Comparison of ENCODE assay signal across 10 cellular contexts in the genomic region with DNA sequence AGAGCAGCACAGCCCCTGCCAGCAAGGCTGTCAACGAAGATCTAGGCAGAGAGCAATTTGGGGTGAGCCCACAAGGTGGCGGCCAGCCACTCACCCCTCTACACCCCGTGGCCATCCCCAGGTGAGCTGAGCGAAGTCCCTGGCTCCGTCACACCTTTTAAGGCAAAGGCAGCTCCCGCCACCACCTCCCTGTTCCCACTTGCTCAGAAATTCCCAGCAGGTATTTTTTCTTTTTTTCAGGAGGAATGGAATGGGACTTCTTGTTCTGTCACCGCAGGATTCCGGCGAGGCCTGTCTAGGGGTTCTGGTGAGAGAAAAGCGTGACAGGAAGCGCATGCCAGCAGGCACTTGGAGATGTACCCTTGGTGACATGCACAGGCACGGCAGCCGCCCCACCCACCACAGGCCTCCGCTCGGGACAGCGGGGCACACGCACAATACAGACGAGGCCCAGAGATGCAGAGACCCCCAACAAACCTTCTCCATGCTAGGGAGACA. TPM values are rescaled to one million over a fixed set of nuclear protein-coding genes. Genes with fewer than 3 reads are reported as not detected.
DNase-seq lines count a peak whose midpoint lies in the region; TF ChIP-seq lines count a peak whose summit lies in the region.
"Had no signal": no experiment of that assay in that cellular context is flagged by ENCODE, and none has a peak within 500 bp of the region (broad histone marks: within the 10 kb centered on the region; RNA-seq: fewer than 3 reads in every experiment).

No MANE protein-coding gene starts in this region.

- H3K36me3 ChIP-seq in WERI-Rb-1 (peaks cover 31% of the 10 kb centered on the region), iPS-20b (ENCODE audit: insufficient read depth, low read depth, low read length) (peaks cover 68% of the 10 kb centered on the region), thymus (ENCODE audit: control insufficient read depth, insufficient read depth) (peaks cover 30% of the 10 kb centered on the region)

- H3K27me3 ChIP-seq in WERI-Rb-1 (ENCODE audit: insufficient read depth, low read depth, severe bottlenecking) (no peaks in the 10 kb centered on the region), iPS-20b (ENCODE audit: insufficient read depth, low read length) (no peaks in the 10 kb centered on the region), thymus (ENCODE audit: control insufficient read depth, insufficient read depth) (no peaks in the 10 kb centered on the region)

- no peaks in the 10 kb centered on the region for H3K9me3 ChIP-seq in WERI-Rb-1 (ENCODE audit: severe bottlenecking)
- no peaks in the 10 kb centered on the region for H3K9me3 ChIP-seq in iPS-20b (ENCODE audit: insufficient read depth, low read depth, low read length)
- no peaks in the 10 kb centered on the region for H3K9me3 ChIP-seq in thymus (ENCODE audit: control insufficient read depth)

- no peak overlapping the region for H3K4me3 ChIP-seq in WERI-Rb-1 (ENCODE audit: low read depth, low read length)
- no peak overlapping the region for H3K4me3 ChIP-seq in iPS-20b (ENCODE audit: low read length)
- H3K4me3 ChIP-seq in thymus (ENCODE audit: low read length), result no peak overlapping the region

- peak overlapping the region; percentile 43; the same call in 1 of the 2 replicates for H3K9ac ChIP-seq in iPS-20b (ENCODE audit: low read depth, low read length)

- peak; percentile 39 for DNase-seq in DMS 273 (lab: John Stamatoyannopoulos, UW; ENCODE audit: unreplicated experiment)
- no peak for DNase-seq in DMS 273 treated with DMSO at 0.1 percent for 48 hours (lab: John Stamatoyannopoulos, UW)
- no peak for DNase-seq in WERI-Rb-1
- DNase-seq in amygdala (lab: John Stamatoyannopoulos, UW), result no peak
- DNase-seq in HuH-7.5 (ENCODE audit: low spot score), result no peak
- DNase-seq in NCI-H2227 treated with DMSO at 0.1 percent for 48 hours (lab: John Stamatoyannopoulos, UW), result no peak
- DNase-seq: NCI-H446 had no signal

- no peaks in the 10 kb centered on the region for H3K4me1 ChIP-seq in iPS-20b (ENCODE audit: insufficient read depth, low read length)
- no peaks in the 10 kb centered on the region for H3K4me1 ChIP-seq in thymus (ENCODE audit: control insufficient read depth, insufficient read depth, low read length)

- WGBS in thymus, result 85% methylated on average over 18 of the region's 18 CpGs

- no peak overlapping the region for H3K27ac ChIP-seq in WERI-Rb-1
- no peak overlapping the region for H3K27ac ChIP-seq in iPS-20b (ENCODE audit: low read length)
- H3K27ac ChIP-seq in thymus (ENCODE audit: low read depth), result peak overlapping the region; percentile 43
- H3K27ac ChIP-seq: 22Rv1 had no signal

- peak; percentile 46 for TF ChIP-seq CTCF in WERI-Rb-1 (IDR thresholded peaks at IDR 0.05; ENCODE audit: low read depth, low read length)

RNA-seq across cellular contexts. Expression of a gene that starts 10.0 kb away (rescaled TPM):
- 2,946 TPM for polyA plus RNA-seq in thymus

RNA-seq across cellular contexts. Expression of a gene that starts 40.4 kb away (rescaled TPM):
- polyA plus RNA-seq in thymus, result 6.1 TPM
